ENCODE assay signal across 7 cellular contexts in the genomic region with DNA sequence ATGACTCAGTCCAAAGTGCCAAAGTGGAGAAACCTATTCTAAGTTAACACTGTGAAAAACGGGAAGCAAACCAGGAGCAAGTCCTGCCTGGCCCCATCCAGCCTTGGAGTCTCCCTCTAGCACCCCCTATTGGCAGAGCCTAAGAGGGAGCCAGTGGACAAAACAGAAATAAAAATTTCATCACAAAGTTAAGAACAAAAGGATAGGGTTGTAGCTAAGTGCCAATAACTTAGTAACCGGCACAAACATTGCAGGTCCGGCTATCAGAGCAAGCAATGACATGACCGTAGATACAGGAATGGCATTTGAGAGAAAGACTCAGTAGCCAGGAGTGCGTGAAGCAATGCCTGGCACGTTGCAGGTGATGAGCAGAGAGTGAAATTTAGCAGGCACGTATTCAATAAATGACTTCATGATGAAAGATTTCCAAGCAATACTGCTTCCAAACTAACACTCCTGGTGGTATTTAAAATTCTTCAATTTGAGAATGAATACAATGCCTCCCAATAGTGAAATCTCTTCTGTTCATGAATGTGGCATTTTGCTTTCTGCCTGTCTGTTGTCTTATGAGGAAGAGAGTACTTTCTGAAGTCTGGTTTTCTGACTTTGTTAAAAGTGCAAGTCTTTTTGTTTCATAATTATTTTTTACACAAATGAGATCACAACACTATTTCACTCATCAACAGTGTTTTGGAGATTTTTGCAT.
DNase-seq lines count a peak whose midpoint lies in the region; ATAC-seq and TF ChIP-seq lines count a peak whose summit lies in the region.

No MANE protein-coding gene starts in this region.

- CTCF ChIA-PET in WTC11 (lab: Charles Lee): interaction anchor here (0.6 to 2.2 kb wide), 10 partner anchors 8 to 731 kb away, joined by 3 to 12 read pairs (median 3); no protein-coding TSS in a partner anchor

- ATAC-seq in GM18867 (IDR thresholded peaks at IDR 0.05; ENCODE audit: unreplicated experiment): peak; percentile 22
- ATAC-seq in HG03460 (IDR thresholded peaks at IDR 0.05; ENCODE audit: unreplicated experiment): peak; percentile 35
- peak; percentile 80 for ATAC-seq in WTC11
- peak in 1 of 2 donors; percentile 45 for ATAC-seq in lower lobe of right lung
- ATAC-seq in omental fat pad (ENCODE audit: low FRiP score): no peak

- H3K4me1 ChIP-seq in lower lobe of right lung: no peaks in the 10 kb centered on the region

- H3K27me3 Mint-ChIP-seq in WTC11 (ENCODE audit: low read depth): no peaks in the 10 kb centered on the region

- no peak overlapping the region for H3K4me3 Mint-ChIP-seq in WTC11

- peak; percentile 85 for TF ChIP-seq CTCF in WTC11 (IDR thresholded peaks at IDR 0.05)
- peak; percentile 37 for TF ChIP-seq CTCF in lower lobe of right lung (IDR thresholded peaks at IDR 0.05)
- no peak for TF ChIP-seq CTCF in omental fat pad (IDR thresholded peaks at IDR 0.05)

- H3K27me3 ChIP-seq in lower lobe of right lung (ENCODE audit: low read depth): no peaks in the 10 kb centered on the region

- DNase-seq in WTC11 (ENCODE audit: low spot score) (peak; percentile 68), lower lobe of right lung (no peak), GOT3 (lab: John Stamatoyannopoulos, UW) (no peak), omental fat pad (ENCODE audit: low spot score) (no peak)
- no peak for DNase-seq in activated CD4-positive, alpha-beta T cell treated with anti-CD3 and anti-CD28 coated beads, Interleukin-2, amount 50 U/mL, for 1 hour

- no peak overlapping the region for H3K27ac Mint-ChIP-seq in WTC11

- POLR2A ChIA-PET in WTC11 (lab: Charles Lee): no interaction called here

- intact Hi-C loops in lower lobe of right lung (cut with DNase I): no loop called here

- H3K27ac ChIP-seq in lower lobe of right lung: no peak overlapping the region

- no peak overlapping the region for H3K4me3 ChIP-seq in lower lobe of right lung

- H3K9me3 Mint-ChIP-seq in WTC11: no peaks in the 10 kb centered on the region

- H3K4me1 Mint-ChIP-seq in WTC11: peaks cover 10% of the 10 kb centered on the region

- no peaks in the 10 kb centered on the region for H3K9me3 ChIP-seq in lower lobe of right lung

- H3K36me3 Mint-ChIP-seq in WTC11: no peaks in the 10 kb centered on the region

- no peaks in the 10 kb centered on the region for H3K36me3 ChIP-seq in lower lobe of right lung

TF ChIP-seq in WTC11, 78 proteins besides CTCF, POLR2A, EP300 and RAD21:
- TF ChIP-seq ZNF671 (CRISPR knock-in tag; IDR thresholded peaks at IDR 0.05) (no peak), USF1 (CRISPR knock-in tag; IDR thresholded peaks at IDR 0.05) (no peak), ZNF317 (CRISPR knock-in tag; IDR thresholded peaks at IDR 0.05; ENCODE audit: borderline replicate concordance, low read depth) (no peak), TEAD1 (CRISPR knock-in tag; IDR thresholded peaks at IDR 0.05) (no peak), GTF2I (CRISPR knock-in tag; conservative IDR thresholded peaks at IDR 0.05) (no peak), CREB1 (CRISPR knock-in tag; IDR thresholded peaks at IDR 0.05) (no peak), ZNF423 (CRISPR knock-in tag; IDR thresholded peaks at IDR 0.05) (no peak), KAT7 (CRISPR knock-in tag; IDR thresholded peaks at IDR 0.05; ENCODE audit: borderline replicate concordance) (no peak)
- TF ChIP-seq, protein P1, sequence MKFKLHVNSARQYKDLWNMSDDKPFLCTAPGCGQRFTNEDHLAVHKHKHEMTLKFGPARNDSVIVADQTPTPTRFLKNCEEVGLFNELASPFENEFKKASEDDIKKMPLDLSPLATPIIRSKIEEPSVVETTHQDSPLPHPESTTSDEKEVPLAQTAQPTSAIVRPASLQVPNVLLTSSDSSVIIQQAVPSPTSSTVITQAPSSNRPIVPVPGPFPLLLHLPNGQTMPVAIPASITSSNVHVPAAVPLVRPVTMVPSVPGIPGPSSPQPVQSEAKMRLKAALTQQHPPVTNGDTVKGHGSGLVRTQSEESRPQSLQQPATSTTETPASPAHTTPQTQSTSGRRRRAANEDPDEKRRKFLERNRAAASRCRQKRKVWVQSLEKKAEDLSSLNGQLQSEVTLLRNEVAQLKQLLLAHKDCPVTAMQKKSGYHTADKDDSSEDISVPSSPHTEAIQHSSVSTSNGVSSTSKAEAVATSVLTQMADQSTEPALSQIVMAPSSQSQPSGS (CRISPR knock-in tag; IDR thresholded peaks at IDR 0.05; ENCODE audit: borderline replicate concordance, low read depth): no peak

Comparison
In these comparisons a context has a peak if more than half of its experiments do, and no peak if none do; other contexts are left out.
1. CTCF ChIP-seq: peak in WTC11 (single experiment) and lower lobe of right lung (single experiment); none in omental fat pad (0 of 3).